Comparison of ENCODE assay signal across 19 cellular contexts in genomic region chr17:76088041-76088867, GRCh38. TPM values are rescaled to one million over a fixed set of nuclear protein-coding genes. Genes with fewer than 3 reads are reported as not detected.
A peak's percentile ranks its signal among the peaks of the same experiment; 100 is the strongest.
DNase-seq lines count a peak whose midpoint lies in the region; ATAC-seq and TF ChIP-seq lines count a peak whose summit lies in the region.
"Had no signal": no experiment of that assay in that cellular context is flagged by ENCODE, and none has a peak within 500 bp of the region (broad histone marks: within the 10 kb centered on the region; RNA-seq: fewer than 3 reads in every experiment).

No MANE protein-coding gene starts in this region.

- no peak for TF ChIP-seq POLR2A in GM18505 (IDR thresholded peaks at IDR 0.05; ENCODE audit: borderline replicate concordance, extremely low read depth, insufficient read depth, insufficient read length)

- no peak overlapping the region for H3K4me3 Mint-ChIP-seq in WTC11
- H3K4me3 Mint-ChIP-seq in neural crest cell, result no peak overlapping the region
- H3K4me3 Mint-ChIP-seq: immature natural killer cell; naive thymus-derived CD8-positive, alpha-beta T cell had no signal

- peak; percentile 91 for ATAC-seq in WTC11
- ATAC-seq in GM21825 (IDR thresholded peaks at IDR 0.05; ENCODE audit: unreplicated experiment), result no peak
- no peak for ATAC-seq in GM18505 (IDR thresholded peaks at IDR 0.05; ENCODE audit: unreplicated experiment)
- ATAC-seq: naive thymus-derived CD8-positive, alpha-beta T cell had no signal

- H3K36me3 Mint-ChIP-seq in WTC11 (peaks cover 40% of the 10 kb centered on the region), neural crest cell (ENCODE audit: low read depth) (peaks cover 3% of the 10 kb centered on the region)

- H3K27me3 ChIP-seq in H7 (ENCODE audit: control insufficient read depth, insufficient read depth, low read length), result no peaks in the 10 kb centered on the region
- H3K27me3 ChIP-seq: colonic mucosa, MG63 had no signal

- no peak overlapping the region for H3K27ac Mint-ChIP-seq in WTC11
- no peak overlapping the region for H3K27ac Mint-ChIP-seq in neural crest cell (ENCODE audit: unreplicated experiment)
- H3K27ac Mint-ChIP-seq: immature natural killer cell had no signal

- H3K9me3 Mint-ChIP-seq in WTC11 (no peaks in the 10 kb centered on the region), neural crest cell (no peaks in the 10 kb centered on the region)
- H3K9me3 Mint-ChIP-seq: immature natural killer cell; naive thymus-derived CD8-positive, alpha-beta T cell had no signal

- CTCF ChIA-PET in WTC11 (lab: Charles Lee), result interaction anchor here (0.6 to 2.5 kb wide), 6 partner anchors 9 to 395 kb away, joined by 3 to 8 read pairs (median 4); partner anchors contain the start of gene ZACN

- H3K27me3 Mint-ChIP-seq in WTC11 (ENCODE audit: low read depth) (no peaks in the 10 kb centered on the region), neural crest cell (ENCODE audit: low read depth) (no peaks in the 10 kb centered on the region)
- H3K27me3 Mint-ChIP-seq: naive thymus-derived CD8-positive, alpha-beta T cell had no signal

- H3K4me3 ChIP-seq in H7 (ENCODE audit: insufficient read depth, low read depth, low read length), result no peak overlapping the region
- H3K4me3 ChIP-seq: colonic mucosa, MG63 had no signal

- POLR2A ChIA-PET in WTC11 (lab: Charles Lee), result interaction anchor here (0.5 kb wide), 1 partner anchor 1533 kb away, joined by 4 read pairs; no protein-coding TSS in a partner anchor

- peaks cover 33% of the 10 kb centered on the region for H3K36me3 ChIP-seq in H7 (replicated peaks; ENCODE audit: control insufficient read depth, insufficient read depth, low read length)

- DNase-seq in D341Med (ENCODE audit: low spot score), result peak; percentile 62
- DNase-seq in H7, result peak; percentile 91
- DNase-seq in WTC11 (ENCODE audit: low spot score), result peak; percentile 66
- no peak for DNase-seq in neural crest cell (ENCODE audit: low read depth, low spot score)
- no peak for DNase-seq in NCI-H1092 treated with DMSO at 0.1 percent for 48 hours (lab: John Stamatoyannopoulos, UW)
- DNase-seq: activated effector memory CD4-positive, alpha-beta T cell treated with anti-CD3 and anti-CD28 coated beads, Interleukin-2, amount 50 U/mL, for 16 hours; C1 segment of cervical spinal cord; colonic mucosa; immature natural killer cell; mammary epithelial cell; MG63; naive thymus-derived CD8-positive, alpha-beta T cell; NCI-H1930; NCI-H748 treated with DMSO at 0.1 percent for 48 hours had no signal

- no peaks in the 10 kb centered on the region for H3K4me1 Mint-ChIP-seq in WTC11
- no peaks in the 10 kb centered on the region for H3K4me1 Mint-ChIP-seq in neural crest cell
- H3K4me1 Mint-ChIP-seq: immature natural killer cell had no signal

- peak; percentile 31; the same call in 1 of the 2 replicates for TF ChIP-seq CTCF in WTC11 (IDR thresholded peaks at IDR 0.05)
- peak; percentile 25 for TF ChIP-seq CTCF in neural crest cell (conservative IDR thresholded peaks at IDR 0.05)

TF ChIP-seq in WTC11, 78 proteins besides CTCF, POLR2A, EP300 and RAD21:
- TF ChIP-seq ZNF232 (CRISPR knock-in tag; IDR thresholded peaks at IDR 0.05), result no peak
- no peak for TF ChIP-seq SOX15 (CRISPR knock-in tag; IDR thresholded peaks at IDR 0.05)
- TF ChIP-seq NR1H2 (CRISPR knock-in tag; IDR thresholded peaks at IDR 0.05), result no peak
- no peak for TF ChIP-seq NR2C2 (CRISPR knock-in tag; IDR thresholded peaks at IDR 0.05)

RNA-seq across cellular contexts. Expression of gene ZACN, which starts 9.3 kb away (rescaled TPM):
- total RNA-seq in H7 (2014; rRNA removed; shearing (Covaris generic)), result 0.48 and 0.59 TPM in 2 replicates
- total RNA-seq in WTC11 (2021) (0.07 to 0.28 TPM (median 0.11 TPM) in 3 replicates), neural crest cell (0.19 TPM in 1 of 2 replicates, not detected in the other)
- total RNA-seq: aorta, colonic mucosa, glomerular endothelial cell, mammary epithelial cell, renal cortical epithelial cell had no signal

RNA-seq across cellular contexts. Expression of gene GALR2, which starts 13.7 kb away (rescaled TPM):
- 1.8 and 2.0 TPM in 2 replicates for total RNA-seq in H7 (2014; rRNA removed; shearing (Covaris generic))
- total RNA-seq in WTC11 (2021) (1.7 to 2.9 TPM (median 2.0 TPM) in 3 replicates), neural crest cell (not detected in 2 replicates)
- total RNA-seq: aorta; glomerular endothelial cell; mammary epithelial cell; naive thymus-derived CD8-positive, alpha-beta T cell had no signal

RNA-seq across cellular contexts. Expression of gene EXOC7, which starts 15.3 kb away (rescaled TPM):
- total RNA-seq in H7 (2014; rRNA removed; shearing (Covaris generic)), result 80.3 and 87.7 TPM in 2 replicates
- 90.0 to 126 TPM (median 96.2 TPM) in 3 replicates for total RNA-seq in WTC11 (2021)
- total RNA-seq in neural crest cell, result 195 and 205 TPM in 2 replicates

RNA-seq across cellular contexts. Expression of gene SRP68, which starts 15.9 kb away (rescaled TPM):
- total RNA-seq in H7 (2014; rRNA removed; shearing (Covaris generic)), result 31.4 and 33.4 TPM in 2 replicates
- 80.5 to 90.7 TPM (median 82.0 TPM) in 3 replicates for total RNA-seq in WTC11 (2021)
- 87.9 and 91.6 TPM in 2 replicates for total RNA-seq in neural crest cell

RNA-seq across cellular contexts. Expression of gene FOXJ1, which starts 52.8 kb away (rescaled TPM):
- 2.0 and 3.3 TPM in 2 replicates for total RNA-seq in H7 (2014; rRNA removed; shearing (Covaris generic))
- 6.2 to 11.8 TPM (median 6.8 TPM) in 3 replicates for total RNA-seq in WTC11 (2021)
- total RNA-seq in neural crest cell, result 4.3 and 4.5 TPM in 2 replicates
- total RNA-seq: aorta, mammary epithelial cell had no signal

Comparison
In these comparisons a context has a peak if more than half of its experiments do, and no peak if none do; other contexts are left out.
1. DNase-seq: peak in D341Med (single experiment), H7 (single experiment) and WTC11 (single experiment); none in neural crest cell (single experiment) and NCI-H1092 treated with DMSO at 0.1 percent for 48 hours (single experiment).